In the genomic region with DNA sequence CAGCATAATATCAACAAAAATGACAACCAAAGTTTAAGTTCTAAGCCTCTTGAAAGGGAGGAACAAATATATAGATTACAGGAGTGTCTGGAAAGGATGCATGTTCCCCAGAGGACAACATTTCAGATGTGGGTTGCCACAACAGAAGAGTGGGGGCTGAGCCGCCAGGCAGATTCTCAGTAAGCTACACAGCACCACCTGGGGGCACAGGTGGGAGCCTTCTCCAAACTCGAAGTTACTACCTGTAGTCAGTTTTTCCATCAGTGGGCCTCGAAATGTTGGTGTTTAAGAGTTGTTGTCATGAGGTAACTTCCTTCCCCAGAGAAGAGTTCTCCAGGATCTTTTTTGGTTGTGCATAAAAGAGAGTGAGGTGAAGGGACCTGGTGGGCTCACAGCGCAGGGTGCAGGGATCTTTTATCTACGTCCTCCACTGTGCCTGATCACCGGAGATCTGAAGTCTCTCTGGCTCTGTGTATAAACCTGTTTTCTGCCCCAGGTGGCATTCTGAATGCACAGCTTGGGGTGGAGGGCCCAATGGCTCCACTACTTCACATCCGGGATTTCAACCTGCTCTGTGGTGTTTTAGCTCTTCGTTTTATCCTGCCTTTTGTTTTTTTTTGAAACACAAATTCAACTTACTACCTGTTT, we compare ENCODE assay signal across 8 cellular contexts. TPM values are rescaled to one million over a fixed set of nuclear protein-coding genes. Genes with fewer than 3 reads are reported as not detected.
DNase-seq lines count a peak whose midpoint lies in the region; ATAC-seq and FAIRE-seq lines count a peak whose summit lies in the region.

No MANE protein-coding gene starts in this region.

- no peaks in the 10 kb centered on the region for H3K27me3 ChIP-seq in BLaER1 treated with 17β-estradiol and CSF1 and Interleukin-3, amounts not matched to agents 10 nM and 100 nM

- peaks cover 0 to 16% (median 10%) of the 10 kb centered on the region in 11 experiments; a peak in 17 of 22 replicates for H3K36me3 ChIP-seq in BLaER1 treated with 17β-estradiol and CSF1 and Interleukin-3, amounts not matched to agents 10 nM and 100 nM

- DNase-seq in activated naive CD8-positive, alpha-beta T cell treated with anti-CD3 and anti-CD28 coated beads, Interleukin-2, amount 50 U/mL, for 16 hours (ENCODE audit: low read depth, low spot score), result peak; percentile 0
- DNase-seq in stimulated activated CD8-positive, alpha-beta memory T cell treated with anti-CD3 and anti-CD28 coated beads, Interleukin-15, amount 100 ng/mL, for 1 hour (ENCODE audit: low read depth), result peak; percentile 19
- DNase-seq in sciatic nerve (ENCODE audit: low spot score), result no peak
- DNase-seq in urothelium cell line (ENCODE audit: low spot score), result no peak
- DNase-seq in hippocampal formation (lab: John Stamatoyannopoulos, UW), result no peak

- no peaks in the 10 kb centered on the region for H3K27me3 Mint-ChIP-seq in IgD-negative memory B cell

- peaks cover 2% of the 10 kb centered on the region for H3K36me3 Mint-ChIP-seq in IgD-negative memory B cell

- peak overlapping the region; percentile 63 to 98 (median 94) for H3K4me2 ChIP-seq in BLaER1 treated with 17β-estradiol and CSF1 and Interleukin-3, amounts not matched to agents 10 nM and 100 nM

- H3K27ac Mint-ChIP-seq in IgD-negative memory B cell, result peak overlapping the region in 2 of 3 donors; percentile 69 to 78

- peaks cover 0 to 8% (median 0%) of the 10 kb centered on the region in 11 experiments; a peak in 1 of 22 replicates for H3K9me3 ChIP-seq in BLaER1 treated with 17β-estradiol and CSF1 and Interleukin-3, amounts not matched to agents 10 nM and 100 nM (replicated peaks in 1 of 11)

- peaks cover 0 to 4% (median 0%) of the 10 kb centered on the region in 11 experiments; a peak in 2 of 22 replicates for H4K20me1 ChIP-seq in BLaER1 treated with 17β-estradiol and CSF1 and Interleukin-3, amounts not matched to agents 10 nM and 100 nM

- intact Hi-C loops in sciatic nerve (cut with DNase I), result no loop called here

- peak; percentile 40 for ATAC-seq in GM19043 (IDR thresholded peaks at IDR 0.05; ENCODE audit: low read depth, unreplicated experiment)
- ATAC-seq in sciatic nerve, result no peak

- H3K9ac ChIP-seq in BLaER1 treated with 17β-estradiol and CSF1 and Interleukin-3, amounts not matched to agents 10 nM and 100 nM, result peak overlapping the region in 7 of 11 experiments; percentile 18 to 48 (median 31); a peak in 8 of 22 replicates

- peak overlapping the region in 8 of 11 experiments; percentile 1 to 97 (median 88); a peak in 15 of 22 replicates for H3K27ac ChIP-seq in BLaER1 treated with 17β-estradiol and CSF1 and Interleukin-3, amounts not matched to agents 10 nM and 100 nM

- H3K9me3 Mint-ChIP-seq in IgD-negative memory B cell, result no peaks in the 10 kb centered on the region

- H3K4me3 Mint-ChIP-seq in IgD-negative memory B cell, result peak overlapping the region in 1 of 4 donors; percentile 24

- H3K4me1 ChIP-seq in BLaER1 treated with 17β-estradiol and CSF1 and Interleukin-3, amounts not matched to agents 10 nM and 100 nM, result peaks cover 68 to 91% (median 81%) of the 10 kb centered on the region in 10 experiments

- no peak for FAIRE-seq in urothelium cell line (lab: Jason Lieb, UNC)

- H3K4me3 ChIP-seq in BLaER1 treated with 17β-estradiol and CSF1 and Interleukin-3, amounts not matched to agents 10 nM and 100 nM, result no peak overlapping the region

- H3K4me1 Mint-ChIP-seq in IgD-negative memory B cell, result peaks cover 30 to 68% (median 59%) of the 10 kb centered on the region in 3 donors

RNA-seq across cellular contexts. Expression of gene STS, which starts 58.4 kb away (rescaled TPM):
- polyA plus RNA-seq in IgD-negative memory B cell, result 2.8 TPM
- 10.1 TPM for total RNA-seq in sciatic nerve

RNA-seq across cellular contexts. Expression of gene PUDP, which starts 58.9 kb away (rescaled TPM):
- polyA plus RNA-seq in IgD-negative memory B cell, result 13.0 TPM
- total RNA-seq in sciatic nerve, result 17.4 TPM

Comparison
In these comparisons a context has a peak if more than half of its experiments do, and no peak if none do; other contexts are left out.
1. DNase-seq: peak in activated naive CD8-positive, alpha-beta T cell treated with anti-CD3 and anti-CD28 coated beads, Interleukin-2, amount 50 U/mL, for 16 hours (single experiment) and stimulated activated CD8-positive, alpha-beta memory T cell treated with anti-CD3 and anti-CD28 coated beads, Interleukin-15, amount 100 ng/mL, for 1 hour (single experiment); none in sciatic nerve (single experiment), urothelium cell line (single experiment) and hippocampal formation (0 of 2).